In genomic region chr9:96491079-96491879, GRCh38 we compare ENCODE assay signal across 10 cellular contexts. TPM values are rescaled to one million over a fixed set of nuclear protein-coding genes. Genes with fewer than 3 reads are reported as not detected.
DNase-seq lines count a peak whose midpoint lies in the region; ATAC-seq and TF ChIP-seq lines count a peak whose summit lies in the region.
"Had no signal": no experiment of that assay in that cellular context is flagged by ENCODE, and none has a peak within 500 bp of the region (broad histone marks: within the 10 kb centered on the region; RNA-seq: fewer than 3 reads in every experiment).

No MANE protein-coding gene starts in this region.

- H3K4me3 ChIP-seq in mucosa of descending colon: no peak overlapping the region

- H3K4me3 Mint-ChIP-seq in activated naive CD4-positive, alpha-beta T cell treated with anti-CD3 and anti-CD28 coated beads, Interleukin-2, amount 50 U/mL, for 24 hours: no peak overlapping the region

- no peaks in the 10 kb centered on the region for H3K4me1 ChIP-seq in mucosa of descending colon (ENCODE audit: low read depth)

- intact Hi-C loops in mucosa of descending colon (cut with DNase I, micrococcal nuclease): no loop called here

- no peaks in the 10 kb centered on the region for H3K36me3 ChIP-seq in mucosa of descending colon (ENCODE audit: low read depth)

- peaks cover 9% of the 10 kb centered on the region for H3K36me3 Mint-ChIP-seq in activated naive CD4-positive, alpha-beta T cell treated with anti-CD3 and anti-CD28 coated beads, Interleukin-2, amount 50 U/mL, for 24 hours

- H3K27me3 Mint-ChIP-seq in activated naive CD4-positive, alpha-beta T cell treated with anti-CD3 and anti-CD28 coated beads, Interleukin-2, amount 50 U/mL, for 24 hours: no peaks in the 10 kb centered on the region

- H3K9me3 ChIP-seq in mucosa of descending colon: no peaks in the 10 kb centered on the region

- H3K9me3 Mint-ChIP-seq in activated naive CD4-positive, alpha-beta T cell treated with anti-CD3 and anti-CD28 coated beads, Interleukin-2, amount 50 U/mL, for 24 hours: no peaks in the 10 kb centered on the region

- peaks cover 8% of the 10 kb centered on the region for H3K4me1 Mint-ChIP-seq in activated naive CD4-positive, alpha-beta T cell treated with anti-CD3 and anti-CD28 coated beads, Interleukin-2, amount 50 U/mL, for 24 hours

- ATAC-seq in GM19395 (IDR thresholded peaks at IDR 0.05; ENCODE audit: unreplicated experiment) (no peak), mucosa of descending colon (no peak)
- ATAC-seq: Panc1 had no signal

- peak overlapping the region; percentile 49 for H3K27ac ChIP-seq in substantia nigra (ENCODE audit: low read depth, low read length, poor library complexity, severe bottlenecking)

- peak; percentile 17 for DNase-seq in activated gamma-delta T cell treated with Interleukin-2 at 50 U/mL for 16 hours
- no peak for DNase-seq in activated gamma-delta T cell (lab: John Stamatoyannopoulos, UW)
- peak; percentile 71 for DNase-seq in left kidney (ENCODE audit: low read depth, low spot score)
- DNase-seq in substantia nigra (lab: John Stamatoyannopoulos, UW): no peak
- no peak for DNase-seq in NCI-H2081 treated with DMSO at 0.1 percent for 48 hours (lab: John Stamatoyannopoulos, UW)
- DNase-seq in mucosa of descending colon: no peak
- DNase-seq: kidney had no signal

- TF ChIP-seq CTCF in mucosa of descending colon (IDR thresholded peaks at IDR 0.05): no peak

- peak overlapping the region; percentile 95 for H3K27ac Mint-ChIP-seq in activated naive CD4-positive, alpha-beta T cell treated with anti-CD3 and anti-CD28 coated beads, Interleukin-2, amount 50 U/mL, for 24 hours

RNA-seq across cellular contexts. Expression of gene HABP4, which starts 41.3 kb away (rescaled TPM):
- total RNA-seq in mucosa of descending colon: 10 to 100 TPM in 1 of 3 donors, 1 to 10 TPM in 2; 2.5 to 14.1 (median 3.8) TPM

Comparison
In these comparisons a context has a peak if more than half of its experiments do, and no peak if none do; other contexts are left out.
1. DNase-seq: peak in activated gamma-delta T cell treated with Interleukin-2 at 50 U/mL for 16 hours (single experiment) and left kidney (single experiment); none in activated gamma-delta T cell (single experiment), substantia nigra (0 of 49), NCI-H2081 treated with DMSO at 0.1 percent for 48 hours (single experiment) and mucosa of descending colon (0 of 3).